ENCODE assay signal across 18 cellular contexts in the genomic region with DNA sequence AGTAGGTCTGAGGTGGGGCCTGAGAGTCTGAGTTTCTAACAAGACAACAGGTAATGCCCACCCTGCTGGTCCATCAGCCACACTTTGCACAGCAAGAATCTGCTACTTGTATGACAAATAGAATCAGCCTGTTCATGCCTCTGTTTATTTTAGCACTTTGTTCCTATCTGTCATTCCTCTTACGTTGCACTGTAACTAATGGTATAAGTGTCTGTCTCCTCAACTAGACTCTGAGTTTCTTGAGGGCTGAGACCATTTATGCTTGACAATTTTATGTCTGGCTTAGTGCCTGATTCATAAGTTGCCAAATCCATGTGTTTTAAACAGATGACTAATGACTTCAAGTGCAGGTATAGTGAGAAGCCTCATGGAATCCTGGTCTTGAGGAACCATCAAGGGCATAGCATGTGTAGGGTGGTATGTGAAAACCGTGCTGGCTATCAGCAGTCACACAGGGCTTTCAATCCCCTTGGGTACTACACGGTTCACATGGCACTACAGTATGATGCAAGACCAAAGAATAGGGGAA.
"Had no signal": no experiment of that assay in that cellular context is flagged by ENCODE, and none has a peak within 500 bp of the region (broad histone marks: within the 10 kb centered on the region; RNA-seq: fewer than 3 reads in every experiment).

No MANE protein-coding gene starts in this region.

- H3K36me3 ChIP-seq: esophagus muscularis mucosa, right atrium auricular region, thyroid gland, uterus had no signal

- H3K27ac ChIP-seq: coronary artery, esophagus muscularis mucosa, right atrium auricular region, skin epidermis, thyroid gland, uterus had no signal

- ATAC-seq: activated CD8-positive, alpha-beta T cell treated with anti-CD3 and anti-CD28 coated beads, Interleukin-2, amount 10 ng/mL, durations not matched to agents 7 days and 5 days; stimulated activated naive B cell treated with anti-CD40 and anti-IgM and Interleukin-4, amounts not matched to agents 10 μg/mL and 1 μg/mL and 100 μg/mL, for 72 hours had no signal

- H3K4me3 ChIP-seq: coronary artery, esophagus muscularis mucosa, right atrium auricular region, skin epidermis, thyroid gland, uterus had no signal

- H3K4me1 ChIP-seq: esophagus muscularis mucosa, right atrium auricular region, thyroid gland, uterus had no signal

- DNase-seq: activated CD4-positive, alpha-beta T cell treated with anti-CD3 and anti-CD28 coated beads, Interleukin-2, amount 10 ng/mL, durations not matched to agents 24 days and 14 days; activated CD4-positive, CD25-positive, alpha-beta regulatory T cell; activated CD8-positive, alpha-beta memory T cell treated with anti-CD3 and anti-CD28 coated beads, Interleukin-2, amount 50 U/mL, for 4 hours; activated CD8-positive, alpha-beta T cell treated with anti-CD3 and anti-CD28 coated beads, Interleukin-2, amount 10 ng/mL, durations not matched to agents 7 days and 5 days; activated effector memory CD4-positive, alpha-beta T cell treated with anti-CD3 and anti-CD28 coated beads, Interleukin-2, amount 50 U/mL, for 16 hours; activated T-cell treated with anti-CD3 and anti-CD28 coated beads, Interleukin-2, amount 50 U/mL, for 48 hours; glutamatergic neuron; mesendoderm; occipital lobe; stimulated activated CD4-positive, alpha-beta T cell treated with anti-CD3 and anti-CD28 coated beads, Interleukin-15, amount 100 ng/mL, for 24 hours; stimulated activated CD4-positive, alpha-beta T cell treated with anti-CD3 and anti-CD28 coated beads, Interleukin-4, amount 100 ng/mL, for 1 hour; stimulated activated naive B cell treated with anti-CD40 and anti-IgM and Interleukin-4, amounts not matched to agents 10 μg/mL and 1 μg/mL and 100 μg/mL, for 72 hours; thyroid gland; uterus had no signal

- H3K9me3 ChIP-seq: right atrium auricular region, thyroid gland, uterus had no signal

- H3K27me3 ChIP-seq: right atrium auricular region, thyroid gland, uterus had no signal
